8 cellular contexts compared by ENCODE assay signal in genomic region chr3:98901032-98901464, GRCh38. TPM values are rescaled to one million over a fixed set of nuclear protein-coding genes. Genes with fewer than 3 reads are reported as not detected.
DNase-seq lines count a peak whose midpoint lies in the region; ATAC-seq and TF ChIP-seq lines count a peak whose summit lies in the region.

No MANE protein-coding gene starts in this region.

- H3K4me1 Mint-ChIP-seq in GM23338, result peaks cover 30% of the 10 kb centered on the region
- H3K4me1 Mint-ChIP-seq in activated CD8-positive, alpha-beta T cell treated with anti-CD3 and anti-CD28 coated beads for 36 hours (ENCODE audit: low read depth), result peaks cover 11% of the 10 kb centered on the region

- H3K27me3 Mint-ChIP-seq in GM23338 (ENCODE audit: insufficient read depth, low read depth, poor library complexity), result peaks cover 1% of the 10 kb centered on the region
- peaks cover 16% of the 10 kb centered on the region for H3K27me3 Mint-ChIP-seq in activated CD8-positive, alpha-beta T cell treated with anti-CD3 and anti-CD28 coated beads for 36 hours

- peak overlapping the region; percentile 86 for H3K27ac Mint-ChIP-seq in GM23338
- no peak overlapping the region for H3K27ac Mint-ChIP-seq in activated CD8-positive, alpha-beta T cell treated with anti-CD3 and anti-CD28 coated beads for 36 hours

- H3K27me3 ChIP-seq in GM06990 (replicated peaks; ENCODE audit: control insufficient read depth, insufficient read depth, low read length) (no peaks in the 10 kb centered on the region), GM23338 (ENCODE audit: insufficient read depth) (no peaks in the 10 kb centered on the region), thoracic aorta (replicated peaks; ENCODE audit: insufficient read depth) (no peaks in the 10 kb centered on the region)

- peak overlapping the region; percentile 78; the same call in 1 of the 2 replicates for H2AFZ ChIP-seq in GM23338

- peak; percentile 59 for DNase-seq in GM06990 (ENCODE audit: extremely low read depth, insufficient read length)
- DNase-seq in GM23338 (ENCODE audit: low spot score), result peak; percentile 80
- DNase-seq in activated CD8-positive, alpha-beta T cell treated with anti-CD3 and anti-CD28 coated beads for 36 hours, result peak; percentile 20
- peak; percentile 68 to 75 for DNase-seq in erythroblast (lab: John Stamatoyannopoulos, UW)
- DNase-seq in mucosa of descending colon, result peak; percentile 46 to 69 (median 67)
- DNase-seq in thoracic aorta (ENCODE audit: low spot score), result no peak
- DNase-seq in kidney glomerular epithelial cell (lab: John Stamatoyannopoulos, UW), result no peak

- H3K4me3 ChIP-seq in GM06990 (replicated peaks; ENCODE audit: low read depth, low read length) (peak overlapping the region; percentile 95), GM23338 (peak overlapping the region; percentile 90), mucosa of descending colon (peak overlapping the region; percentile 56), thoracic aorta (peak overlapping the region; percentile 76)

- H3K4me3 Mint-ChIP-seq in GM23338, result peak overlapping the region; percentile 97
- peak overlapping the region; percentile 84 for H3K4me3 Mint-ChIP-seq in activated CD8-positive, alpha-beta T cell treated with anti-CD3 and anti-CD28 coated beads for 36 hours

- no peak for TF ChIP-seq POLR2A in erythroblast (IDR thresholded peaks at IDR 0.05; ENCODE audit: low read length)

- no peaks in the 10 kb centered on the region for H3F3A ChIP-seq in GM23338 (replicated peaks; ENCODE audit: low read depth)

- H3K79me2 ChIP-seq in GM23338 (replicated peaks; ENCODE audit: insufficient read depth), result peaks cover 50% of the 10 kb centered on the region

- H3K9me2 ChIP-seq in GM23338 (ENCODE audit: insufficient read depth), result no peaks in the 10 kb centered on the region

- ATAC-seq in GM23338 (peak; percentile 60), mucosa of descending colon (peak; percentile 74), thoracic aorta (ENCODE audit: insufficient number of reproducible peaks, low FRiP score, low read depth) (peak; percentile 54)
- peak; percentile 5 for ATAC-seq in activated CD8-positive, alpha-beta T cell treated with anti-CD3 and anti-CD28 coated beads for 36 hours

- no peaks in the 10 kb centered on the region for H3K9me3 Mint-ChIP-seq in GM23338
- H3K9me3 Mint-ChIP-seq in activated CD8-positive, alpha-beta T cell treated with anti-CD3 and anti-CD28 coated beads for 36 hours, result no peaks in the 10 kb centered on the region

- H3K9me3 ChIP-seq in KOPT-K1 (ENCODE audit: insufficient read depth, low read length, poor library complexity, severe bottlenecking) (no peaks in the 10 kb centered on the region), mucosa of descending colon (no peaks in the 10 kb centered on the region), thoracic aorta (no peaks in the 10 kb centered on the region)

- H3K4me2 ChIP-seq in GM23338, result peak overlapping the region; percentile 95

- H4K20me1 ChIP-seq in GM23338 (replicated peaks; ENCODE audit: insufficient read depth), result peaks cover 13% of the 10 kb centered on the region

- H3K36me3 ChIP-seq in GM06990 (ENCODE audit: control insufficient read depth, insufficient read depth, low read length), result no peaks in the 10 kb centered on the region
- no peaks in the 10 kb centered on the region for H3K36me3 ChIP-seq in GM23338 (ENCODE audit: insufficient read depth)
- H3K36me3 ChIP-seq in KOPT-K1 (ENCODE audit: insufficient read depth, low read length), result no peaks in the 10 kb centered on the region
- H3K36me3 ChIP-seq in mucosa of descending colon (ENCODE audit: low read depth), result no peaks in the 10 kb centered on the region
- no peaks in the 10 kb centered on the region for H3K36me3 ChIP-seq in thoracic aorta

- peaks cover 5% of the 10 kb centered on the region; the same call in 1 of the 3 replicates for H3K36me3 Mint-ChIP-seq in GM23338 (ENCODE audit: low read depth)
- H3K36me3 Mint-ChIP-seq in activated CD8-positive, alpha-beta T cell treated with anti-CD3 and anti-CD28 coated beads for 36 hours (ENCODE audit: low read depth), result no peaks in the 10 kb centered on the region

- CTCF ChIA-PET in activated CD8-positive, alpha-beta T cell treated with anti-CD3 and anti-CD28 coated beads for 36 hours (lab: Charles Lee), result interaction anchor here (1.2 to 1.3 kb wide), 3 partner anchors 11 to 308 kb away, joined by 3 to 4 read pairs (median 3); partner anchors contain the start of gene CPOX

- H3K27ac ChIP-seq in GM23338 (ENCODE audit: low read depth) (peak overlapping the region; percentile 70; the same call in 1 of the 2 replicates), KOPT-K1 (ENCODE audit: low read depth, low read length, poor library complexity, severe bottlenecking) (peak overlapping the region; percentile 59), thoracic aorta (peak overlapping the region; percentile 89 to 93)

- no peak for TF ChIP-seq CTCF in GM06990 (IDR thresholded peaks at IDR 0.05; ENCODE audit: insufficient read depth, low read length, poor library complexity, severe bottlenecking)
- no peak for TF ChIP-seq CTCF in GM23338 (conservative IDR thresholded peaks at IDR 0.05; ENCODE audit: low read depth in 2 of 2)
- no peak for TF ChIP-seq CTCF in activated CD8-positive, alpha-beta T cell treated with anti-CD3 and anti-CD28 coated beads for 36 hours (IDR thresholded peaks at IDR 0.05)
- no peak for TF ChIP-seq CTCF in mucosa of descending colon (IDR thresholded peaks at IDR 0.05)
- TF ChIP-seq CTCF in thoracic aorta (IDR thresholded peaks at IDR 0.05), result no peak

- H3K4me1 ChIP-seq in GM23338 (ENCODE audit: insufficient read depth), result peaks cover 25% of the 10 kb centered on the region
- peaks cover 7% of the 10 kb centered on the region for H3K4me1 ChIP-seq in mucosa of descending colon (ENCODE audit: low read depth)
- H3K4me1 ChIP-seq in thoracic aorta (ENCODE audit: control insufficient read depth in 1 of 2, low read depth in 2 of 2), result peaks cover 16 to 29% of the 10 kb centered on the region in 2 donors

- POLR2A ChIA-PET in activated CD8-positive, alpha-beta T cell treated with anti-CD3 and anti-CD28 coated beads for 36 hours (lab: Charles Lee), result interaction anchor here (0.8 kb wide), 1 partner anchor 74 kb away, joined by 4 read pairs; no protein-coding TSS in a partner anchor

- intact Hi-C loops in activated CD8-positive, alpha-beta T cell treated with anti-CD3 and anti-CD28 coated beads for 36 hours (cut with micrococcal nuclease), result no loop called here
- intact Hi-C loops in mucosa of descending colon (cut with DNase I, micrococcal nuclease), result no loop called here

TF ChIP-seq in GM23338, 12 proteins besides CTCF, POLR2A, EP300 and RAD21 (continues in another document):
- TF ChIP-seq ETS1 (IDR thresholded peaks at IDR 0.05), result no peak
- TF ChIP-seq, protein P1, sequence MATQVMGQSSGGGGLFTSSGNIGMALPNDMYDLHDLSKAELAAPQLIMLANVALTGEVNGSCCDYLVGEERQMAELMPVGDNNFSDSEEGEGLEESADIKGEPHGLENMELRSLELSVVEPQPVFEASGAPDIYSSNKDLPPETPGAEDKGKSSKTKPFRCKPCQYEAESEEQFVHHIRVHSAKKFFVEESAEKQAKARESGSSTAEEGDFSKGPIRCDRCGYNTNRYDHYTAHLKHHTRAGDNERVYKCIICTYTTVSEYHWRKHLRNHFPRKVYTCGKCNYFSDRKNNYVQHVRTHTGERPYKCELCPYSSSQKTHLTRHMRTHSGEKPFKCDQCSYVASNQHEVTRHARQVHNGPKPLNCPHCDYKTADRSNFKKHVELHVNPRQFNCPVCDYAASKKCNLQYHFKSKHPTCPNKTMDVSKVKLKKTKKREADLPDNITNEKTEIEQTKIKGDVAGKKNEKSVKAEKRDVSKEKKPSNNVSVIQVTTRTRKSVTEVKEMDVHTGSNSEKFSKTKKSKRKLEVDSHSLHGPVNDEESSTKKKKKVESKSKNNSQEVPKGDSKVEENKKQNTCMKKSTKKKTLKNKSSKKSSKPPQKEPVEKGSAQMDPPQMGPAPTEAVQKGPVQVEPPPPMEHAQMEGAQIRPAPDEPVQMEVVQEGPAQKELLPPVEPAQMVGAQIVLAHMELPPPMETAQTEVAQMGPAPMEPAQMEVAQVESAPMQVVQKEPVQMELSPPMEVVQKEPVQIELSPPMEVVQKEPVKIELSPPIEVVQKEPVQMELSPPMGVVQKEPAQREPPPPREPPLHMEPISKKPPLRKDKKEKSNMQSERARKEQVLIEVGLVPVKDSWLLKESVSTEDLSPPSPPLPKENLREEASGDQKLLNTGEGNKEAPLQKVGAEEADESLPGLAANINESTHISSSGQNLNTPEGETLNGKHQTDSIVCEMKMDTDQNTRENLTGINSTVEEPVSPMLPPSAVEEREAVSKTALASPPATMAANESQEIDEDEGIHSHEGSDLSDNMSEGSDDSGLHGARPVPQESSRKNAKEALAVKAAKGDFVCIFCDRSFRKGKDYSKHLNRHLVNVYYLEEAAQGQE (IDR thresholded peaks at IDR 0.05; ENCODE audit: unreplicated experiment), result no peak
- no peak for TF ChIP-seq EZH2 (IDR thresholded peaks at IDR 0.05; ENCODE audit: low read depth, unreplicated experiment)

RNA-seq across cellular contexts. Expression of gene DCBLD2, which starts 0.4 kb away (rescaled TPM):
- 69.7 and 75.4 TPM in 2 replicates for total RNA-seq in GM23338 (2014; rRNA removed; shearing (Covaris generic))
- polyA plus RNA-seq in GM23338 (2016; fragmentation: Nextera tagmentation; extraction: Ambion mirVana), result 24.0 and 25.9 TPM in 2 replicates
- total RNA-seq in activated CD8-positive, alpha-beta T cell treated with anti-CD3 and anti-CD28 coated beads for 36 hours, result 1 to 10 TPM; 1.4 to 2.5 TPM
- total RNA-seq in mucosa of descending colon, result 10 to 100 TPM in 2 of 3 donors, 1 to 10 TPM in 1; 9.6 to 34.8 (median 17.5) TPM
- total RNA-seq in thoracic aorta, result 10 to 100 TPM; 33.8 to 37.4 TPM

Comparison
In these comparisons a context has a peak if more than half of its experiments do, and no peak if none do; other contexts are left out.
1. DNase-seq: peak in GM06990 (single experiment), GM23338 (single experiment), activated CD8-positive, alpha-beta T cell treated with anti-CD3 and anti-CD28 coated beads for 36 hours (single experiment), erythroblast (2 of 2) and mucosa of descending colon (3 of 3); none in thoracic aorta (single experiment) and kidney glomerular epithelial cell (single experiment).
2. ATAC-seq: peak in every context shown above with its lines; median percentile 74 in mucosa of descending colon; 60 in GM23338; 54 in thoracic aorta; 5 in activated CD8-positive, alpha-beta T cell treated with anti-CD3 and anti-CD28 coated beads for 36 hours.
3. Peak in every context shown above with its lines, with median percentiles within 50 percentile points of each other: H3K4me3 ChIP-seq and H3K27ac ChIP-seq.